8 cellular contexts compared by ENCODE assay signal in the genomic region with DNA sequence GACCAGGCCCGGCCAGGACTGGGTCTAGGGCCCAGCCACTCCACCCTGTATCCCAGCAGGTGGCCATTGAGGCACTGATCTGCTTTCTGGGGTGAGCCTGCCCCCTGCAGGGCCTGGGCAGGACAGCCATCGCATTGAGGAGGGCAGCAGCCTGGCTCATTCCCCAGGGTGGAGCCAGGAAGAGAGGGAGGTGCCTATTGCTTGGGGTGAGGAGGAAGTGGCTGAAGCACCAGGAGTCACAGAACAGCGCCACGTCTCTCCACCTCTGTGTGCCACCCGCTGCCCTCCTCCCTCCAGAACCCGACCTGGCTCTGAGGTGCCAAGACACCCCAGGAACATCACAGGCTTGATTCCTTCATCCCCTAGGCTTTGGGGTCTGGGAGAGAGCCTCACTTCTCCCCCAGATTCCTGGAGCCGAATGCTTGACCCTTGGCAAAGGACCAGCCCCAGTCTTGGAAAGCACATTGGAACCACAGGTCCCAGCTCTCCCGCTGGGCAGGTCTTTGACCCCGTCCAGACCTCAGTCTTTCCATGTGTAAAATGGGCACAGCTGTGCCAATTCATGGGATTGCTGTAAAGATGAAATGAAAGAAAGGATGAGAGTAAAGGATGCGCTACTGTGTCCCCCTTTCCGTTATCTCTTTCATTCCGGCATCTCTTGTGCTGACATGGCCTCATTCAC. TPM values are rescaled to one million over a fixed set of nuclear protein-coding genes. Genes with fewer than 3 reads are reported as not detected.
DNase-seq lines count a peak whose midpoint lies in the region; ATAC-seq and TF ChIP-seq lines count a peak whose summit lies in the region.

No MANE protein-coding gene starts in this region.

- no peaks in the 10 kb centered on the region for H3K27me3 ChIP-seq in Peyer's patch
- H3K27me3 ChIP-seq in ovary, result no peaks in the 10 kb centered on the region
- no peaks in the 10 kb centered on the region for H3K27me3 ChIP-seq in aorta (ENCODE audit: control insufficient read depth in 1 of 2, insufficient read depth in 2 of 2, low read length in 1 of 2)

- H3K4me3 ChIP-seq in Peyer's patch, result no peak overlapping the region
- H3K4me3 ChIP-seq in fibroblast of the aortic adventitia (ENCODE audit: low read depth, low read length), result no peak overlapping the region
- no peak overlapping the region for H3K4me3 ChIP-seq in ovary
- no peak overlapping the region for H3K4me3 ChIP-seq in aorta (ENCODE audit: low read length in 2 of 2)

- DNase-seq in NCI-H748 (lab: John Stamatoyannopoulos, UW; ENCODE audit: unreplicated experiment) (peak; percentile 56), NCI-H748 treated with DMSO at 0.1 percent for 48 hours (lab: John Stamatoyannopoulos, UW) (no peak), Peyer's patch (peak in 2 of 3 donors; percentile 80 to 86), fibroblast of the aortic adventitia (ENCODE audit: low read depth) (peak; percentile 74), ovary (peak in 3 of 5 donors; percentile 45 to 76 (median 63)), aorta (peak in 1 of 2 donors; percentile 82)
- peak; percentile 77 for DNase-seq in activated T-cell treated with anti-CD3 and anti-CD28 coated beads, Interleukin-2, amount 50 U/mL, for 24 hours

- no peaks in the 10 kb centered on the region for H3K36me3 Mint-ChIP-seq in activated T-cell treated with anti-CD3 and anti-CD28 coated beads, Interleukin-2, amount 50 U/mL, for 24 hours (ENCODE audit: low read depth)

- no peaks in the 10 kb centered on the region for H3K9me3 ChIP-seq in Peyer's patch
- H3K9me3 ChIP-seq in ovary, result no peaks in the 10 kb centered on the region
- no peaks in the 10 kb centered on the region for H3K9me3 ChIP-seq in aorta (ENCODE audit: control insufficient read depth, low read length)

- no peaks in the 10 kb centered on the region for H3K27me3 Mint-ChIP-seq in activated T-cell treated with anti-CD3 and anti-CD28 coated beads, Interleukin-2, amount 50 U/mL, for 24 hours

- TF ChIP-seq POLR2A in Peyer's patch (IDR thresholded peaks at IDR 0.05) (peak; percentile 32 to 59), ovary (IDR thresholded peaks at IDR 0.05) (no peak)

- H3K27ac ChIP-seq in Peyer's patch, result peak overlapping the region in 1 of 4 donors; percentile 68
- no peak overlapping the region for H3K27ac ChIP-seq in ovary
- no peak overlapping the region for H3K27ac ChIP-seq in aorta (ENCODE audit: low read depth in 1 of 2, low read length in 2 of 2)

- H3K4me3 Mint-ChIP-seq in activated T-cell treated with anti-CD3 and anti-CD28 coated beads, Interleukin-2, amount 50 U/mL, for 24 hours, result no peak overlapping the region

- ATAC-seq in HG03442 (IDR thresholded peaks at IDR 0.05; ENCODE audit: unreplicated experiment) (peak; percentile 52), aorta (ENCODE audit: low FRiP score) (peak; percentile 78)

- no peaks in the 10 kb centered on the region for H3K9me3 Mint-ChIP-seq in activated T-cell treated with anti-CD3 and anti-CD28 coated beads, Interleukin-2, amount 50 U/mL, for 24 hours

- no peak for TF ChIP-seq EP300 in ovary (IDR thresholded peaks at IDR 0.05)

- H3K4me1 Mint-ChIP-seq in activated T-cell treated with anti-CD3 and anti-CD28 coated beads, Interleukin-2, amount 50 U/mL, for 24 hours (ENCODE audit: low read depth), result peaks cover 6% of the 10 kb centered on the region

- WGBS in ovary, 3 donors, result 58 to 76% (median 69%) methylated on average over 10 to 12 of the region's 12 CpGs
- WGBS in aorta, 2 donors, result 67 to 72% methylated on average over 12 of the region's 12 CpGs

- H3K4me1 ChIP-seq in Peyer's patch (peaks cover 0 to 6% (median 0%) of the 10 kb centered on the region in 4 donors), ovary (ENCODE audit: insufficient read depth) (peaks cover 11% of the 10 kb centered on the region), aorta (ENCODE audit: control insufficient read depth in 1 of 2, insufficient read depth in 2 of 2, low read length in 2 of 2) (no peaks in the 10 kb centered on the region)

- H3K27ac Mint-ChIP-seq in activated T-cell treated with anti-CD3 and anti-CD28 coated beads, Interleukin-2, amount 50 U/mL, for 24 hours, result peak overlapping the region; percentile 53

- intact Hi-C loops in ovary (cut with DNase I) (no loop called here), aorta (cut with DNase I) (no loop called here)

- no peaks in the 10 kb centered on the region for H3K36me3 ChIP-seq in Peyer's patch
- H3K36me3 ChIP-seq in ovary, result no peaks in the 10 kb centered on the region
- no peaks in the 10 kb centered on the region for H3K36me3 ChIP-seq in aorta (ENCODE audit: control insufficient read depth in 1 of 2, insufficient read depth in 2 of 2, low read length in 1 of 2)

- peak in 4 of 6 experiments; percentile 46 to 93 (median 89) for TF ChIP-seq CTCF in Peyer's patch (IDR thresholded peaks at IDR 0.05)
- peak; percentile 82 for TF ChIP-seq CTCF in fibroblast of the aortic adventitia (IDR thresholded peaks at IDR 0.05; ENCODE audit: insufficient read depth, low read length)
- TF ChIP-seq CTCF in ovary (IDR thresholded peaks at IDR 0.05), result no peak

RNA-seq across cellular contexts. Expression of a gene that starts 7.2 kb away (rescaled TPM):
- not detected for total RNA-seq in Peyer's patch
- total RNA-seq in fibroblast of the aortic adventitia (ENCODE audit: low replicate concordance), result not detected in 2 replicates
- total RNA-seq in ovary, result not detected
- polyA plus RNA-seq in ovary, result under 1 TPM in 1 of 2 donors, not detected in 1; 0.50 TPM
- total RNA-seq in aorta, result not detected
- polyA plus RNA-seq in aorta, result under 1 TPM in 1 of 2 donors, not detected in 1; 0.50 TPM

RNA-seq across cellular contexts. Expression of a gene that starts 8.5 kb away (rescaled TPM):
- total RNA-seq in Peyer's patch (1 to 10 TPM in 1 of 4 donors, not detected in 3; 2.5 TPM), fibroblast of the aortic adventitia (ENCODE audit: low replicate concordance) (not detected in 2 replicates), ovary (1 to 10 TPM in 3 of 7 donors, under 1 TPM in 2, not detected in 2; 0.32 to 3.7 (median 3.2) TPM), aorta (not detected)
- polyA plus RNA-seq in ovary (1 to 10 TPM in 1 of 2 donors, under 1 TPM in 1; 0.16 to 1.1 TPM), aorta (10 to 100 TPM; 11.4 to 38.3 TPM)

RNA-seq across cellular contexts. Expression of a gene that starts 16.0 kb away (rescaled TPM):
- total RNA-seq in Peyer's patch, result not detected
- total RNA-seq in fibroblast of the aortic adventitia (ENCODE audit: low replicate concordance), result not detected in 2 replicates
- total RNA-seq in ovary, result not detected
- not detected for polyA plus RNA-seq in ovary
- not detected for total RNA-seq in aorta
- not detected for polyA plus RNA-seq in aorta

RNA-seq across cellular contexts. Expression of a gene that starts 21.7 kb away (rescaled TPM):
- total RNA-seq in Peyer's patch (10 to 100 TPM; 12.3 to 44.5 (median 28.8) TPM), fibroblast of the aortic adventitia (ENCODE audit: low replicate concordance) (0.63 TPM in 1 of 2 replicates, not detected in the other), ovary (1 to 10 TPM in 1 of 7 donors, under 1 TPM in 5, not detected in 1; 0.17 to 9.4 (median 0.46) TPM), aorta (not detected)
- polyA plus RNA-seq in ovary (under 1 TPM; 0.11 to 0.22 TPM), aorta (1 to 10 TPM in 1 of 2 donors, under 1 TPM in 1; 0.56 to 1.9 TPM)

RNA-seq across cellular contexts. Expression of a gene that starts 29.8 kb away (rescaled TPM):
- total RNA-seq in Peyer's patch, result not detected
- total RNA-seq in fibroblast of the aortic adventitia (ENCODE audit: low replicate concordance), result 0.09 TPM in 1 of 2 replicates, not detected in the other
- total RNA-seq in ovary, result under 1 TPM in 2 of 7 donors, not detected in 5; 0.18 to 0.20 TPM
- under 1 TPM in 1 of 2 donors, not detected in 1; 0.33 TPM for polyA plus RNA-seq in ovary
- not detected for total RNA-seq in aorta
- not detected for polyA plus RNA-seq in aorta

Comparison
In these comparisons a context has a peak if more than half of its experiments do, and no peak if none do; other contexts are left out.
1. CTCF ChIP-seq: peak in Peyer's patch (4 of 6) and fibroblast of the aortic adventitia (single experiment); none in ovary (0 of 3).